Comparison of ENCODE assay signal across 28 cellular contexts in genomic region chr22:38286915-38287669, GRCh38. TPM values are rescaled to one million over a fixed set of nuclear protein-coding genes. Genes with fewer than 3 reads are reported as not detected.
DNase-seq lines count a peak whose midpoint lies in the region; ATAC-seq and TF ChIP-seq lines count a peak whose summit lies in the region.
"Had no signal": no experiment of that assay in that cellular context is flagged by ENCODE, and none has a peak within 500 bp of the region (broad histone marks: within the 10 kb centered on the region; RNA-seq: fewer than 3 reads in every experiment).

No MANE protein-coding gene starts in this region.

- CTCF ChIA-PET in IMR-90 (lab: Yijun Ruan, JAX): no interaction called here

- no TSS peak for BruUV-seq in IMR-90 (replicated peaks; lab: Mats Ljungman, UMichigan)

- H2BK5ac ChIP-seq in IMR-90 (ENCODE audit: low read depth, low read length, poor library complexity, severe bottlenecking) (peak overlapping the region; percentile 12), neuronal stem cell (ENCODE audit: low read length) (no peak overlapping the region)

- H3K36me3 ChIP-seq in IMR-90 (ENCODE audit: control insufficient read depth, insufficient read depth, low read length) (peaks cover 35% of the 10 kb centered on the region), neuronal stem cell (replicated peaks in 1 of 2; ENCODE audit: control insufficient read depth in 2 of 2, insufficient read depth in 2 of 2, low read length in 2 of 2) (peaks cover 18 to 44% of the 10 kb centered on the region in 2 donors)

- TF ChIP-seq POLR2A in IMR-90 (IDR thresholded peaks at IDR 0.05; ENCODE audit: low read depth, low read length): no peak

- no peak overlapping the region for H2BK120ac ChIP-seq in IMR-90 (ENCODE audit: low read depth, low read length)
- no peak overlapping the region for H2BK120ac ChIP-seq in neuronal stem cell (ENCODE audit: low read depth, low read length)

- ATAC-seq in IMR-90 (ENCODE audit: low read depth): no peak
- no peak for ATAC-seq in activated T-cell treated with anti-CD3 and anti-CD28 coated beads, Interleukin-2, amount 50 U/mL, for 4 hours
- ATAC-seq: activated CD8-positive, alpha-beta T cell treated with anti-CD3 and anti-CD28 coated beads for 36 hours; activated T-helper 17 cell treated with anti-CD3 and anti-CD28 coated beads, Interleukin-2, amount 50 U/mL, for 72 hours; foreskin keratinocyte; heart left ventricle had no signal

- WGBS in IMR-90 (ENCODE audit: extremely low coverage in 2 of 2, insufficient read length in 1 of 2), 2 experiments: 94% methylated on average over 2 of the region's 11 CpGs; no CpG with 5 or more reads in 1 of the 2 experiments
- WGBS in neuronal stem cell (ENCODE audit: extremely low coverage in 2 of 2, insufficient read length in 2 of 2, insufficient replicate concordance in 1 of 2), 2 donors: no CpG with 5 or more reads among the region's 11 CpGs

- DNase-seq in IMR-90 (no peak), amniotic epithelial cell (ENCODE audit: low read depth) (peak; percentile 85), epithelial cell of proximal tubule (ENCODE audit: low read depth) (peak; percentile 26), neuronal stem cell (ENCODE audit: low spot score) (no peak), NCI-H526 (lab: John Stamatoyannopoulos, UW) (no peak), DMS53 (lab: John Stamatoyannopoulos, UW) (no peak), 8988T (no peak)
- no peak for DNase-seq in activated T-cell treated with anti-CD3 and anti-CD28 coated beads, Interleukin-2, amount 50 U/mL, for 4 hours
- DNase-seq: activated CD8-positive, alpha-beta T cell treated with anti-CD3 and anti-CD28 coated beads for 36 hours; caudate nucleus; CD4-positive, CD25-positive, alpha-beta regulatory T cell; foreskin keratinocyte; H7; heart left ventricle; NCI-H1436; NCI-H2081 treated with DMSO at 0.1 percent for 48 hours; NCI-H2227 treated with DMSO at 0.1 percent for 48 hours; NCI-H748 treated with DMSO at 0.1 percent for 48 hours; SIG-M5; stimulated activated CD4-positive, alpha-beta T cell treated with anti-CD3 and anti-CD28 coated beads, Interleukin-1b, Interleukin-23, amount 100 ng/mL, for 48 hours; stimulated activated naive CD4-positive, alpha-beta T cell treated with Interleukin-2 at 50 U/mL for 16 hours had no signal

- dilution Hi-C loops in IMR-90 (cut with HindIII; ENCODE audit: low sequenced_read_pairs, unreplicated experiment): no loop called here

- H4K5ac ChIP-seq in IMR-90 (ENCODE audit: low read depth, low read length): no peak overlapping the region

- H2AFZ ChIP-seq in IMR-90 (replicated peaks; ENCODE audit: low read length, poor library complexity) (peak overlapping the region; percentile 16), neuronal stem cell (ENCODE audit: low read length) (no peak overlapping the region)

- H3K9ac ChIP-seq in IMR-90 (ENCODE audit: low read depth, low read length): no peak overlapping the region
- peak overlapping the region; percentile 24 for H3K9ac ChIP-seq in neuronal stem cell (ENCODE audit: low read depth, low read length, poor library complexity)

- H4K8ac ChIP-seq in IMR-90 (ENCODE audit: low read depth in 2 of 2, low read length in 2 of 2): no peak overlapping the region
- H4K8ac ChIP-seq in neuronal stem cell (ENCODE audit: low read depth, low read length): no peak overlapping the region

- H3K4ac ChIP-seq in IMR-90 (ENCODE audit: low read depth, low read length) (no peak overlapping the region), neuronal stem cell (ENCODE audit: low read length) (no peak overlapping the region)

- no peak overlapping the region for H3K18ac ChIP-seq in IMR-90 (ENCODE audit: low read depth, low read length)
- peak overlapping the region; percentile 58 for H3K18ac ChIP-seq in neuronal stem cell (ENCODE audit: low read length)

- H3K9me1 ChIP-seq in IMR-90 (ENCODE audit: insufficient read depth, low read length): peaks cover 21% of the 10 kb centered on the region

- POLR2A ChIA-PET in IMR-90 (lab: Charles Lee; ENCODE audit: unreplicated experiment): no interaction called here

- no peak overlapping the region for H2BK20ac ChIP-seq in IMR-90 (ENCODE audit: low read depth, low read length)

- TF ChIP-seq RAD21 in IMR-90 (IDR thresholded peaks at IDR 0.05; ENCODE audit: low read length): no peak

- no peak overlapping the region for H3K4me2 ChIP-seq in IMR-90 (ENCODE audit: low read depth, low read length)
- H3K4me2 ChIP-seq in neuronal stem cell (ENCODE audit: insufficient read depth, low read length, poor library complexity, severe bottlenecking): no peak overlapping the region

- no peaks in the 10 kb centered on the region for H3K9me3 Mint-ChIP-seq in activated T-cell treated with anti-CD3 and anti-CD28 coated beads, Interleukin-2, amount 50 U/mL, for 4 hours
- H3K9me3 Mint-ChIP-seq: activated CD8-positive, alpha-beta T cell treated with anti-CD3 and anti-CD28 coated beads for 36 hours; activated naive CD4-positive, alpha-beta T cell treated with anti-CD3 and anti-CD28 coated beads, Interleukin-2, amount 50 U/mL, for 24 hours; activated T-helper 17 cell treated with anti-CD3 and anti-CD28 coated beads, Interleukin-2, amount 50 U/mL, for 72 hours; CD4-positive, CD25-positive, alpha-beta regulatory T cell; nephron had no signal

- peaks cover 26% of the 10 kb centered on the region for H4K20me1 ChIP-seq in IMR-90 (ENCODE audit: insufficient read depth, low read length)

- in situ Hi-C loops in IMR-90 (cut with MboI; ENCODE audit: low sequenced_read_pairs): no loop called here

- H3K14ac ChIP-seq in IMR-90 (replicated peaks; ENCODE audit: low read depth, low read length): 0 out of 2 replicates have a peak overlapping the region, but pooled peaks have one; percentile 7
- H3K14ac ChIP-seq in neuronal stem cell (ENCODE audit: low read length): no peak overlapping the region

- H3K27me3 Mint-ChIP-seq in activated T-cell treated with anti-CD3 and anti-CD28 coated beads, Interleukin-2, amount 50 U/mL, for 4 hours (ENCODE audit: low read depth): no peaks in the 10 kb centered on the region
- H3K27me3 Mint-ChIP-seq: activated CD8-positive, alpha-beta T cell treated with anti-CD3 and anti-CD28 coated beads for 36 hours; activated naive CD4-positive, alpha-beta T cell treated with anti-CD3 and anti-CD28 coated beads, Interleukin-2, amount 50 U/mL, for 24 hours; activated T-helper 17 cell treated with anti-CD3 and anti-CD28 coated beads, Interleukin-2, amount 50 U/mL, for 72 hours; CD4-positive, CD25-positive, alpha-beta regulatory T cell had no signal

- H2AK5ac ChIP-seq in IMR-90 (ENCODE audit: low read depth, low read length) (0 out of 2 replicates have a peak overlapping the region, but pooled peaks have one; percentile 4), neuronal stem cell (ENCODE audit: low read depth, low read length) (no peak overlapping the region)

- no peak overlapping the region for H3K56ac ChIP-seq in IMR-90 (ENCODE audit: extremely low read depth, insufficient read depth, low read length)

- no peak overlapping the region for H3K23ac ChIP-seq in IMR-90 (ENCODE audit: low read depth, low read length)
- H3K23ac ChIP-seq in neuronal stem cell (ENCODE audit: low read depth, low read length, poor library complexity): no peak overlapping the region

- peaks cover 5 to 49% of the 10 kb centered on the region in 2 experiments for H3K79me1 ChIP-seq in IMR-90 (ENCODE audit: low read depth in 1 of 2, low read length in 2 of 2)
- peaks cover 1% of the 10 kb centered on the region for H3K79me1 ChIP-seq in neuronal stem cell (ENCODE audit: low read depth, low read length)

- H3K27me3 ChIP-seq in IMR-90 (ENCODE audit: control insufficient read depth, insufficient read depth, low read length): no peaks in the 10 kb centered on the region
- no peaks in the 10 kb centered on the region for H3K27me3 ChIP-seq in neuronal stem cell (ENCODE audit: control insufficient read depth in 3 of 3, insufficient read depth in 3 of 3, low read depth in 1 of 3, low read length in 3 of 3)
- H3K27me3 ChIP-seq: ascending aorta, esophagus muscularis mucosa, foreskin keratinocyte, heart left ventricle, right atrium auricular region, suprapubic skin had no signal

- H3K27ac ChIP-seq in IMR-90 (ENCODE audit: insufficient read depth, low read length) (no peak overlapping the region), neuronal stem cell (replicated peaks; ENCODE audit: low read length) (peak overlapping the region; percentile 63)
- H3K27ac ChIP-seq: ascending aorta, foreskin keratinocyte, heart left ventricle, right atrium auricular region, suprapubic skin had no signal

- intact Hi-C loops in IMR-90 (cut with micrococcal nuclease): no loop called here

- H3K4me1 ChIP-seq in IMR-90 (ENCODE audit: control insufficient read depth, insufficient read depth, low read length) (peaks cover 12% of the 10 kb centered on the region), neuronal stem cell (ENCODE audit: control insufficient read depth in 2 of 2, insufficient read depth in 1 of 2, low read depth in 1 of 2, low read length in 2 of 2) (peaks cover 7 to 12% of the 10 kb centered on the region in 2 donors)

- no peak overlapping the region for H3K4me3 Mint-ChIP-seq in activated T-cell treated with anti-CD3 and anti-CD28 coated beads, Interleukin-2, amount 50 U/mL, for 4 hours
- H3K4me3 Mint-ChIP-seq: activated CD8-positive, alpha-beta T cell treated with anti-CD3 and anti-CD28 coated beads for 36 hours; activated naive CD4-positive, alpha-beta T cell treated with anti-CD3 and anti-CD28 coated beads, Interleukin-2, amount 50 U/mL, for 24 hours; activated T-helper 17 cell treated with anti-CD3 and anti-CD28 coated beads, Interleukin-2, amount 50 U/mL, for 72 hours; CD4-positive, CD25-positive, alpha-beta regulatory T cell; nephron had no signal

- no peaks in the 10 kb centered on the region for H3K4me1 Mint-ChIP-seq in activated T-cell treated with anti-CD3 and anti-CD28 coated beads, Interleukin-2, amount 50 U/mL, for 4 hours (ENCODE audit: low read depth)
- H3K4me1 Mint-ChIP-seq: activated naive CD4-positive, alpha-beta T cell treated with anti-CD3 and anti-CD28 coated beads, Interleukin-2, amount 50 U/mL, for 24 hours; activated T-helper 17 cell treated with anti-CD3 and anti-CD28 coated beads, Interleukin-2, amount 50 U/mL, for 72 hours had no signal

- H2BK15ac ChIP-seq in IMR-90 (ENCODE audit: low read depth, low read length) (no peak overlapping the region), neuronal stem cell (ENCODE audit: low read length) (no peak overlapping the region)

- no peak overlapping the region for H3K4me3 ChIP-seq in IMR-90 (ENCODE audit: insufficient read depth, low read depth, low read length)
- H3K4me3 ChIP-seq in epithelial cell of proximal tubule (ENCODE audit: low read depth, low read length): no peak overlapping the region
- H3K4me3 ChIP-seq in neuronal stem cell (ENCODE audit: low read length in 2 of 2): peak overlapping the region in 1 of 2 donors; percentile 12
- H3K4me3 ChIP-seq: ascending aorta, esophagus muscularis mucosa, heart left ventricle, right atrium auricular region, suprapubic skin had no signal

- no peak for TF ChIP-seq CTCF in IMR-90 (conservative IDR thresholded peaks at IDR 0.05; ENCODE audit: low read depth, low read length)
- TF ChIP-seq CTCF in epithelial cell of proximal tubule (conservative IDR thresholded peaks at IDR 0.05; ENCODE audit: low read depth, low read length): no peak

- H2AK9ac ChIP-seq in IMR-90 (replicated peaks; ENCODE audit: low read depth, low read length, poor library complexity): peak overlapping the region; percentile 11

- H2BK12ac ChIP-seq in neuronal stem cell (ENCODE audit: low read length): no peak overlapping the region

- H3K36me3 Mint-ChIP-seq in activated T-cell treated with anti-CD3 and anti-CD28 coated beads, Interleukin-2, amount 50 U/mL, for 4 hours (ENCODE audit: insufficient read depth): peaks cover 3% of the 10 kb centered on the region
- H3K36me3 Mint-ChIP-seq: activated naive CD4-positive, alpha-beta T cell treated with anti-CD3 and anti-CD28 coated beads, Interleukin-2, amount 50 U/mL, for 24 hours had no signal

- H4K91ac ChIP-seq in IMR-90 (ENCODE audit: insufficient read depth, low read depth, low read length) (no peak overlapping the region), neuronal stem cell (ENCODE audit: low read depth, low read length, poor library complexity) (no peak overlapping the region)

- H3K9me3 ChIP-seq in IMR-90 (ENCODE audit: control insufficient read depth, insufficient read depth, low read length) (no peaks in the 10 kb centered on the region), neuronal stem cell (replicated peaks in 1 of 2; ENCODE audit: control insufficient read depth in 2 of 2, insufficient read depth in 1 of 2, low read depth in 1 of 2, low read length in 2 of 2) (no peaks in the 10 kb centered on the region)
- H3K9me3 ChIP-seq: ascending aorta, esophagus muscularis mucosa, heart left ventricle, right atrium auricular region, suprapubic skin had no signal

RNA-seq across cellular contexts. Expression of gene TMEM184B, which starts 14.3 kb away (rescaled TPM):
- total RNA-seq in IMR-90 (2012; rRNA removed) (9.1 and 9.2 TPM in 2 replicates), epithelial cell of proximal tubule (51.9 and 90.2 TPM in 2 replicates)
- polyA plus RNA-seq in IMR-90 (2012; rRNA removed): 81.1 and 87.5 TPM in 2 replicates
- polyA plus RNA-seq in IMR-90 (2012; cell fraction: cytosol; rRNA removed): 40.0 and 98.4 TPM in 2 replicates
- 132 and 272 TPM in 2 replicates for polyA plus RNA-seq in IMR-90 (2012; cell fraction: nucleus; rRNA removed; ENCODE audit: low replicate concordance)
- 50.9 TPM for polyA plus RNA-seq in neuronal stem cell (2013, experiment 1 of 2)
- 51.3 TPM for polyA plus RNA-seq in neuronal stem cell (2013, experiment 2 of 2)
- total RNA-seq in activated T-cell treated with anti-CD3 and anti-CD28 coated beads, Interleukin-2, amount 50 U/mL, for 4 hours: 10 to 100 TPM; 26.5 to 33.5 (median 27.8) TPM

RNA-seq across cellular contexts. Expression of gene CSNK1E, which starts 30.1 kb away (rescaled TPM):
- total RNA-seq in IMR-90 (2012; rRNA removed) (114 and 116 TPM in 2 replicates), epithelial cell of proximal tubule (157 and 161 TPM in 2 replicates)
- polyA plus RNA-seq in IMR-90 (2012; rRNA removed): 270 and 276 TPM in 2 replicates
- 125 and 248 TPM in 2 replicates for polyA plus RNA-seq in IMR-90 (2012; cell fraction: cytosol; rRNA removed)
- polyA plus RNA-seq in IMR-90 (2012; cell fraction: nucleus; rRNA removed; ENCODE audit: low replicate concordance): 504 and 679 TPM in 2 replicates
- polyA plus RNA-seq in neuronal stem cell (2013, experiment 1 of 2): 224 TPM
- 229 TPM for polyA plus RNA-seq in neuronal stem cell (2013, experiment 2 of 2)
- 10 to 100 TPM; 86.9 to 94.6 (median 91.7) TPM for total RNA-seq in activated T-cell treated with anti-CD3 and anti-CD28 coated beads, Interleukin-2, amount 50 U/mL, for 4 hours

Comparison
In these comparisons a context has a peak if more than half of its experiments do, and no peak if none do; other contexts are left out.
1. DNase-seq: peak in amniotic epithelial cell (single experiment) and epithelial cell of proximal tubule (single experiment); none in IMR-90 (single experiment), neuronal stem cell (single experiment), NCI-H526 (0 of 2), DMS53 (single experiment), 8988T (single experiment) and activated T-cell treated with anti-CD3 and anti-CD28 coated beads, Interleukin-2, amount 50 U/mL, for 4 hours (single experiment).